Comparison of ENCODE assay signal across 27 cellular contexts in the genomic region with DNA sequence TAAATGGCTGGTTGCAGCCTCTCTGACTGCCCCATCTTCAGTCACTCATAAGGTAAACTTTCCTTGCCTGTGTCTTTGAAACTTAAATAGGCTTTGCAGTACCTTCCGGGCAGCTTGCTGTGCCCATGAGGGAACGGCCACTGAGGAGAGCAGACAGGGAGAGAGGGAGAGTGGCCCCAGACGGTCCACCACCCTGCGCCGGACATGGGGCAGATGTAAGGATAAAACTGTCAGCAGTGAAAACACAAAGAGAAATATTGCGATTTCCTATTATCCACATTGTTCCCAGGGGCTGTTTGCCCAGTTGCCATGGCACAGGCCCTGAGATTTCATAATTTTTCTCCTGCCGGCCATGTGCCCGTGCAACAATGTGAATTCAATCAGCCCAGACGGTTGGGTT.
"Had no signal": no experiment of that assay in that cellular context is flagged by ENCODE, and none has a peak within 500 bp of the region (broad histone marks: within the 10 kb centered on the region; RNA-seq: fewer than 3 reads in every experiment).

No MANE protein-coding gene starts in this region.

- DNase-seq: activated CD4-positive, alpha-beta T cell treated with anti-CD3 and anti-CD28 coated beads, Interleukin-2, amount 10 ng/mL, durations not matched to agents 24 days and 14 days; activated CD4-positive, alpha-beta T cell treated with anti-CD3 and anti-CD28 coated beads, Interleukin-2, amount 50 U/mL, for 4 hours; activated gamma-delta T cell treated with Interleukin-2 at 50 U/mL for 16 hours; activated naive CD4-positive, alpha-beta T cell treated with anti-CD3 and anti-CD28 coated beads for 36 hours; activated T-cell treated with anti-CD3 and anti-CD28 coated beads, Interleukin-2, amount 50 U/mL, for 1 hour; activated T-cell treated with anti-CD3 and anti-CD28 coated beads, Interleukin-2, amount 50 U/mL, for 72 hours; adrenal gland; body of pancreas; Kasumi-1; KG1; MG63; NCI-H1048; NCI-H1105 treated with DMSO at 0.1 percent for 48 hours; NCI-H1694 treated with DMSO at 0.1 percent for 48 hours; NCI-H2029; NCI-H2107; NCI-H2171; NCI-H510A; NCI-H526; NK-92 treated with Interleukin-12 subunit alpha and Interleukin-12 subunit beta, amount 100 ng/mL, for 24 hours; PC-3; Peyer's patch; SHP77 treated with DMSO at 0.1 percent for 48 hours; SK-N-SH had no signal

- ATAC-seq: activated CD8-positive, alpha-beta T cell treated with anti-CD3 and anti-CD28 coated beads for 36 hours; activated naive CD4-positive, alpha-beta T cell treated with anti-CD3 and anti-CD28 coated beads, Interleukin-2, amount 50 U/mL, for 72 hours; activated T-cell treated with anti-CD3 and anti-CD28 coated beads, Interleukin-2, amount 50 U/mL, for 72 hours; activated T-helper 17 cell treated with anti-CD3 and anti-CD28 coated beads, Interleukin-2, amount 50 U/mL, for 72 hours; body of pancreas; PC-3 had no signal
